ENCODE assay signal across 23 cellular contexts in genomic region chr2:197285361-197285760, GRCh38. TPM values are rescaled to one million over a fixed set of nuclear protein-coding genes. Genes with fewer than 3 reads are reported as not detected.
DNase-seq lines count a peak whose midpoint lies in the region; ATAC-seq, FAIRE-seq and TF ChIP-seq lines count a peak whose summit lies in the region.
"Had no signal": no experiment of that assay in that cellular context is flagged by ENCODE, and none has a peak within 500 bp of the region (broad histone marks: within the 10 kb centered on the region; RNA-seq: fewer than 3 reads in every experiment).

No MANE protein-coding gene starts in this region.

- no TSS peak for BruUV-seq in Panc1 (replicated peaks; lab: Mats Ljungman, UMichigan)

- in situ Hi-C loops in Panc1 (cut with HindIII; ENCODE audit: low pct_unique_long_range_greater_than_20kb, low sequenced_read_pairs): no loop called here

- H3K9me3 Mint-ChIP-seq in CD4-positive, CD25-positive, alpha-beta regulatory T cell: peaks cover 0 to 2% (median 0%) of the 10 kb centered on the region in 7 donors
- no peaks in the 10 kb centered on the region for H3K9me3 Mint-ChIP-seq in central memory CD8-positive, alpha-beta T cell
- H3K9me3 Mint-ChIP-seq: IgD-negative memory B cell had no signal

- no peak for TF ChIP-seq POLR2A in A549 (IDR thresholded peaks at IDR 0.05; ENCODE audit: low read length)

- H3K27ac Mint-ChIP-seq in CD4-positive, CD25-positive, alpha-beta regulatory T cell: peak overlapping the region; percentile 77 to 92 (median 79)
- peak overlapping the region; percentile 13 for H3K27ac Mint-ChIP-seq in central memory CD8-positive, alpha-beta T cell (ENCODE audit: low read depth)
- H3K27ac Mint-ChIP-seq: IgD-negative memory B cell had no signal

- intact Hi-C loops in Panc1 (cut with micrococcal nuclease; ENCODE audit: unreplicated experiment): no loop called here

- WGBS in A549 (ENCODE audit: missing lambda C conversion rate): 86% methylated on average over 3 of the region's 3 CpGs

- no peak for TF ChIP-seq EP300 in A549 (IDR thresholded peaks at IDR 0.05)

- H3K4me2 ChIP-seq in A549: no peak overlapping the region

- H3K4me3 Mint-ChIP-seq in CD4-positive, CD25-positive, alpha-beta regulatory T cell: peak overlapping the region; percentile 42 to 64 (median 52)
- peak overlapping the region; percentile 4 for H3K4me3 Mint-ChIP-seq in central memory CD8-positive, alpha-beta T cell

- CTCF ChIA-PET in A549 (lab: Yijun Ruan, JAX): interaction anchor here (1.1 to 1.3 kb wide), 2 partner anchors 25 to 173 kb away, joined by 3 to 4 read pairs; partner anchors contain the start of gene ANKRD44
- CTCF ChIA-PET in Panc1 (lab: Charles Lee): no interaction called here
- CTCF ChIA-PET in RWPE1 (lab: Yijun Ruan, JAX): interaction anchor here (0.5 to 0.6 kb wide), 4 partner anchors 21 to 750 kb away, joined by 3 to 5 read pairs (median 4); no protein-coding TSS in a partner anchor

- H3K9me3 ChIP-seq in A549 (no peaks in the 10 kb centered on the region), Panc1 (ENCODE audit: control insufficient read depth, insufficient read depth, low read depth, low read length) (no peaks in the 10 kb centered on the region)
- no peaks in the 10 kb centered on the region for H3K9me3 ChIP-seq in CD4-positive, CD25-positive, alpha-beta regulatory T cell (ENCODE audit: control insufficient read depth in 2 of 2, low read length in 2 of 2)
- H3K9me3 ChIP-seq: BE2C, body of pancreas, SJCRH30, thyroid gland had no signal

- H3K36me3 ChIP-seq in CD4-positive, CD25-positive, alpha-beta regulatory T cell (ENCODE audit: control insufficient read depth, insufficient read depth, low read length): no peaks in the 10 kb centered on the region
- H3K36me3 ChIP-seq in Panc1 (ENCODE audit: control insufficient read depth, insufficient read depth, low read length): no peaks in the 10 kb centered on the region
- H3K36me3 ChIP-seq: BE2C, SJCRH30, thyroid gland had no signal

- no peak overlapping the region for H3K4me3 ChIP-seq in A549
- peak overlapping the region; percentile 60 for H3K4me3 ChIP-seq in CD4-positive, CD25-positive, alpha-beta regulatory T cell (ENCODE audit: low read depth, low read length)
- H3K4me3 ChIP-seq in Panc1 (ENCODE audit: low read depth in 2 of 2, low read length in 2 of 2): no peak overlapping the region
- H3K4me3 ChIP-seq: body of pancreas, SJCRH30, thyroid gland had no signal

- POLR2A ChIA-PET in A549 (lab: Yijun Ruan, JAX) (no interaction called here), Panc1 (lab: Charles Lee) (interaction anchor here (0.6 kb wide), 1 partner anchor 359 kb away, joined by 4 read pairs; no protein-coding TSS in a partner anchor), RWPE1 (lab: Yijun Ruan, JAX; ENCODE audit: low non-redundant PET) (no interaction called here)

- H3K4me1 Mint-ChIP-seq in CD4-positive, CD25-positive, alpha-beta regulatory T cell: peaks cover 46 to 92% (median 74%) of the 10 kb centered on the region in 4 donors
- H3K4me1 Mint-ChIP-seq in central memory CD8-positive, alpha-beta T cell: peaks cover 88% of the 10 kb centered on the region

- no peak for TF ChIP-seq RAD21 in A549 (conservative IDR thresholded peaks at IDR 0.05 in 1 of 2, IDR thresholded peaks at IDR 0.05 in 1 of 2)

- H3K27me3 ChIP-seq in CD4-positive, CD25-positive, alpha-beta regulatory T cell (ENCODE audit: control insufficient read depth, insufficient read depth, low read length): no peaks in the 10 kb centered on the region
- H3K27me3 ChIP-seq in Panc1 (ENCODE audit: control insufficient read depth, insufficient read depth, low read length): no peaks in the 10 kb centered on the region
- H3K27me3 ChIP-seq: BE2C, body of pancreas, SJCRH30, thyroid gland had no signal

- DNase-seq in A549 (ENCODE audit: low read depth in 1 of 2, low spot score in 1 of 2) (no peak), Panc1 (ENCODE audit: low read depth, low spot score) (no peak), cerebellum (ENCODE audit: low spot score) (no peak), activated T-cell treated with anti-CD3 and anti-CD28 coated beads for 4 hours (no peak), RWPE1 (ENCODE audit: low spot score) (no peak), NCI-H1436 treated with DMSO at 0.1 percent for 48 hours (lab: John Stamatoyannopoulos, UW) (no peak)
- DNase-seq in CD4-positive, CD25-positive, alpha-beta regulatory T cell: no peak
- DNase-seq in central memory CD8-positive, alpha-beta T cell (ENCODE audit: low spot score in 2 of 2): no peak
- DNase-seq: activated effector memory CD4-positive, alpha-beta T cell treated with anti-CD3 and anti-CD28 coated beads, Interleukin-2, amount 50 U/mL, for 16 hours; BE2C; body of pancreas; dermis blood vessel endothelial cell; DMS153; erythroblast; GOT3; NCI-H1092 treated with DMSO at 0.1 percent for 48 hours; NCI-H69; OCI-M1; SJCRH30; stimulated activated CD4-positive, alpha-beta T cell treated with anti-CD3 and anti-CD28 coated beads, Interleukin-4, amount 100 ng/mL, for 24 hours; thyroid gland had no signal

- H3K27ac ChIP-seq in A549: peak overlapping the region; percentile 13 to 43; a peak in 3 of 6 replicates
- peak overlapping the region; percentile 49 for H3K27ac ChIP-seq in CD4-positive, CD25-positive, alpha-beta regulatory T cell (ENCODE audit: insufficient read depth, low read length, poor library complexity, severe bottlenecking)
- peak overlapping the region; percentile 52 for H3K27ac ChIP-seq in Panc1 (ENCODE audit: low read length)
- no peak overlapping the region for H3K27ac ChIP-seq in RWPE1
- H3K27ac ChIP-seq: body of pancreas, parathyroid adenoma, SJCRH30, thyroid gland had no signal

- FAIRE-seq in A549 (lab: Jason Lieb, UNC): no peak

- H3K4me1 ChIP-seq in A549 (peaks cover 17% of the 10 kb centered on the region), Panc1 (ENCODE audit: control insufficient read depth, insufficient read depth, low read length) (peaks cover 22% of the 10 kb centered on the region)
- peaks cover 82% of the 10 kb centered on the region for H3K4me1 ChIP-seq in CD4-positive, CD25-positive, alpha-beta regulatory T cell (ENCODE audit: control insufficient read depth, insufficient read depth, low read length, poor library complexity, severe bottlenecking)
- H3K4me1 ChIP-seq: body of pancreas, parathyroid adenoma, SJCRH30, thyroid gland had no signal

- no peaks in the 10 kb centered on the region for H3K27me3 Mint-ChIP-seq in CD4-positive, CD25-positive, alpha-beta regulatory T cell
- H3K27me3 Mint-ChIP-seq in central memory CD8-positive, alpha-beta T cell: no peaks in the 10 kb centered on the region
- H3K27me3 Mint-ChIP-seq: IgD-negative memory B cell had no signal

- no peak for TF ChIP-seq CTCF in A549 (IDR thresholded peaks at IDR 0.05)
- no peak for TF ChIP-seq CTCF in Panc1 (IDR thresholded peaks at IDR 0.05)
- TF ChIP-seq CTCF in RWPE1 (conservative IDR thresholded peaks at IDR 0.05; ENCODE audit: low read depth): no peak

- H3K36me3 Mint-ChIP-seq in CD4-positive, CD25-positive, alpha-beta regulatory T cell: peaks cover 15% of the 10 kb centered on the region
- peaks cover 16% of the 10 kb centered on the region for H3K36me3 Mint-ChIP-seq in central memory CD8-positive, alpha-beta T cell (ENCODE audit: insufficient read depth)

- ATAC-seq in A549 (no peak), Panc1 (no peak)
- no peak for ATAC-seq in CD4-positive, CD25-positive, alpha-beta regulatory T cell (ENCODE audit: low read depth in 2 of 2)
- no peak for ATAC-seq in central memory CD8-positive, alpha-beta T cell (replicated peaks; ENCODE audit: extremely low read depth, poor library complexity, severe bottlenecking)
- ATAC-seq: body of pancreas had no signal

TF ChIP-seq in A549, 52 proteins besides CTCF, POLR2A, EP300 and RAD21:
- TF ChIP-seq MAZ (IDR thresholded peaks at IDR 0.05; ENCODE audit: borderline replicate concordance, low read depth, low read length): no peak
- TF ChIP-seq KDM5A (IDR thresholded peaks at IDR 0.05): no peak

RNA-seq across cellular contexts. Expression of gene ANKRD44, which starts 25.2 kb away (rescaled TPM):
- polyA plus RNA-seq in A549 (2011; rRNA removed) (5.9 and 7.9 TPM in 2 replicates), A549 (2017; fragmentation: RNase III; extraction: RNeasy Plus Mini Kit Qiagen cat#74134 plus additional on column Dnase treatment) (0.97 to 1.6 TPM (median 1.6 TPM) in 3 replicates)
- 4.4 and 5.3 TPM in 2 replicates for polyA plus RNA-seq in A549 (2012; cell fraction: cytosol; rRNA removed)
- polyA plus RNA-seq in A549 (2012; cell fraction: nucleus; rRNA removed): 1.8 and 12.3 TPM in 2 replicates
- 9.8 and 18.8 TPM in 2 replicates for polyA minus RNA-seq in A549 (2011; rRNA and poly(A)+ RNA removed)
- 301 TPM for total RNA-seq in CD4-positive, CD25-positive, alpha-beta regulatory T cell
- 100 to 1,000 TPM in 1 of 4 donors, 10 to 100 TPM in 3; 69.6 to 104 (median 82.8) TPM for polyA plus RNA-seq in CD4-positive, CD25-positive, alpha-beta regulatory T cell
- total RNA-seq in Panc1 (2021; ENCODE audit: unreplicated experiment) (7.8 TPM), cerebellum (84.9 TPM)
- polyA plus RNA-seq in Panc1 (2012; ENCODE audit: insufficient read length): 5.2 TPM
